ENCODE assay signal across 8 cellular contexts in genomic region chr3:139388961-139389551, GRCh38. TPM values are rescaled to one million over a fixed set of nuclear protein-coding genes. Genes with fewer than 3 reads are reported as not detected.
DNase-seq lines count a peak whose midpoint lies in the region; ATAC-seq, FAIRE-seq and TF ChIP-seq lines count a peak whose summit lies in the region.

No MANE protein-coding gene starts in this region.

- DNase-seq in BJ (ENCODE audit: low read depth) (no peak), right atrium auricular region (ENCODE audit: low spot score) (no peak), small intestine (peak; percentile 38), NCI-H2227 (lab: John Stamatoyannopoulos, UW; ENCODE audit: unreplicated experiment) (no peak), NCI-H748 (lab: John Stamatoyannopoulos, UW; ENCODE audit: unreplicated experiment) (no peak)
- DNase-seq in activated T-helper 2 cell treated with anti-CD3 and anti-CD28 coated beads, Interferon-gamma antibody, Interleukin-2, Interleukin-4, amounts not matched to agents 10 μg/mL and 5 μg/mL and 100 μg/mL, durations not matched to agents 14 hours and 24 hours and 36 hours (ENCODE audit: low spot score) = no peak

- H3K27me3 ChIP-seq in BJ (ENCODE audit: control insufficient read depth, insufficient read depth, low read length) (no peaks in the 10 kb centered on the region; the same call in 1 of the 2 replicates), HUES48 (ENCODE audit: control insufficient read depth, insufficient read depth, low read length) (no peaks in the 10 kb centered on the region), right atrium auricular region (no peaks in the 10 kb centered on the region), small intestine (ENCODE audit: control insufficient read depth in 2 of 2, insufficient read depth in 2 of 2, low read length in 2 of 2) (no peaks in the 10 kb centered on the region)

- CTCF ChIA-PET in BJ (lab: Yijun Ruan, JAX) = interaction anchor here (3.3 kb wide), 1 partner anchor 39 kb away, joined by 11 read pairs; no protein-coding TSS in a partner anchor

- peaks cover 37% of the 10 kb centered on the region for H3K4me1 Mint-ChIP-seq in activated T-helper 2 cell treated with anti-CD3 and anti-CD28 coated beads, Interferon-gamma antibody, Interleukin-2, Interleukin-4, amounts not matched to agents 10 μg/mL and 5 μg/mL and 100 μg/mL, durations not matched to agents 14 hours and 24 hours and 36 hours (ENCODE audit: low read depth)

- H3K9ac ChIP-seq in HUES48 (ENCODE audit: low read depth, low read length) = peak overlapping the region; percentile 85

- no peak for FAIRE-seq in small intestine (lab: Jason Lieb, UNC)

- H3K27me3 Mint-ChIP-seq in activated T-helper 2 cell treated with anti-CD3 and anti-CD28 coated beads, Interferon-gamma antibody, Interleukin-2, Interleukin-4, amounts not matched to agents 10 μg/mL and 5 μg/mL and 100 μg/mL, durations not matched to agents 14 hours and 24 hours and 36 hours (ENCODE audit: low read depth) = peaks cover 3% of the 10 kb centered on the region

- H3K36me3 Mint-ChIP-seq in activated T-helper 2 cell treated with anti-CD3 and anti-CD28 coated beads, Interferon-gamma antibody, Interleukin-2, Interleukin-4, amounts not matched to agents 10 μg/mL and 5 μg/mL and 100 μg/mL, durations not matched to agents 14 hours and 24 hours and 36 hours (ENCODE audit: low read depth) = peaks cover 17% of the 10 kb centered on the region

- POLR2A ChIA-PET in BJ (lab: Charles Lee) = no interaction called here

- H3K4me1 ChIP-seq in HUES48 (ENCODE audit: control insufficient read depth, insufficient read depth, low read length) (no peaks in the 10 kb centered on the region; the same call in 1 of the 2 replicates), right atrium auricular region (peaks cover 0 to 47% of the 10 kb centered on the region in 2 donors), small intestine (ENCODE audit: control insufficient read depth in 2 of 2, insufficient read depth in 1 of 2, low read depth in 1 of 2, low read length in 1 of 2) (peaks cover 0 to 8% of the 10 kb centered on the region in 2 donors)

- H3K36me3 ChIP-seq in BJ (ENCODE audit: control insufficient read depth, insufficient read depth, low read length) = no peaks in the 10 kb centered on the region
- H3K36me3 ChIP-seq in HUES48 (ENCODE audit: control insufficient read depth, insufficient read depth, low read length) = peaks cover 9% of the 10 kb centered on the region; the same call in 1 of the 2 replicates
- no peaks in the 10 kb centered on the region for H3K36me3 ChIP-seq in right atrium auricular region
- no peaks in the 10 kb centered on the region for H3K36me3 ChIP-seq in small intestine (ENCODE audit: control insufficient read depth in 2 of 2, insufficient read depth in 2 of 2, low read length in 2 of 2)

- ATAC-seq in GM19328 (IDR thresholded peaks at IDR 0.05; ENCODE audit: unreplicated experiment) = peak; percentile 31

- intact Hi-C loops in activated T-helper 2 cell treated with anti-CD3 and anti-CD28 coated beads, Interferon-gamma antibody, Interleukin-2, Interleukin-4, amounts not matched to agents 10 μg/mL and 5 μg/mL and 100 μg/mL, durations not matched to agents 14 hours and 24 hours and 36 hours (cut with micrococcal nuclease) = loop anchor here (1.0 to 5.0 kb wide), 4 partner anchors 30 to 474 kb away; partner anchors contain the start of gene NMNAT3

- H3K9me3 ChIP-seq in HUES48 (ENCODE audit: control insufficient read depth, insufficient read depth, low read length) (no peaks in the 10 kb centered on the region), right atrium auricular region (no peaks in the 10 kb centered on the region), small intestine (ENCODE audit: control insufficient read depth, low read depth) (no peaks in the 10 kb centered on the region)

- H3K4me3 ChIP-seq in BJ (ENCODE audit: low read depth, low read length) = peak overlapping the region; percentile 73
- H3K4me3 ChIP-seq in HUES48 (ENCODE audit: low read depth, low read length) = peak overlapping the region; percentile 91
- H3K4me3 ChIP-seq in right atrium auricular region = peak overlapping the region; percentile 86 to 95
- H3K4me3 ChIP-seq in small intestine (ENCODE audit: low read depth in 1 of 2, low read length in 2 of 2) = peak overlapping the region; percentile 90 to 94

- H3K27ac Mint-ChIP-seq in activated T-helper 2 cell treated with anti-CD3 and anti-CD28 coated beads, Interferon-gamma antibody, Interleukin-2, Interleukin-4, amounts not matched to agents 10 μg/mL and 5 μg/mL and 100 μg/mL, durations not matched to agents 14 hours and 24 hours and 36 hours = peak overlapping the region; percentile 98

- 0% methylated on average over 21 of the region's 21 CpGs for WGBS in small intestine, 3 donors

- H3K27ac ChIP-seq in HUES48 (ENCODE audit: low read depth, low read length) = peak overlapping the region; percentile 96
- H3K27ac ChIP-seq in right atrium auricular region = peak overlapping the region; percentile 95 to 96
- H3K27ac ChIP-seq in small intestine (ENCODE audit: low read depth in 1 of 2, low read length in 1 of 2) = peak overlapping the region; percentile 76 to 97

- peak overlapping the region; percentile 97 for H3K4me3 Mint-ChIP-seq in activated T-helper 2 cell treated with anti-CD3 and anti-CD28 coated beads, Interferon-gamma antibody, Interleukin-2, Interleukin-4, amounts not matched to agents 10 μg/mL and 5 μg/mL and 100 μg/mL, durations not matched to agents 14 hours and 24 hours and 36 hours (ENCODE audit: low read depth)

- H3K9me3 Mint-ChIP-seq in activated T-helper 2 cell treated with anti-CD3 and anti-CD28 coated beads, Interferon-gamma antibody, Interleukin-2, Interleukin-4, amounts not matched to agents 10 μg/mL and 5 μg/mL and 100 μg/mL, durations not matched to agents 14 hours and 24 hours and 36 hours = no peaks in the 10 kb centered on the region

- TF ChIP-seq CTCF in BJ (IDR thresholded peaks at IDR 0.05; ENCODE audit: insufficient read depth, low read depth, low read length) = no peak
- no peak for TF ChIP-seq CTCF in right atrium auricular region (IDR thresholded peaks at IDR 0.05)

RNA-seq across cellular contexts. Expression of gene COPB2, which starts 0.4 kb away (rescaled TPM):
- polyA plus RNA-seq in BJ (2011; rRNA removed) = 112 and 212 TPM in 2 replicates
- polyA minus RNA-seq in BJ (2011; rRNA and poly(A)+ RNA removed) = 105 and 130 TPM in 2 replicates
- 119 and 120 TPM in 2 replicates for total RNA-seq in activated T-helper 2 cell treated with anti-CD3 and anti-CD28 coated beads, Interferon-gamma antibody, Interleukin-2, Interleukin-4, amounts not matched to agents 10 μg/mL and 5 μg/mL and 100 μg/mL, durations not matched to agents 14 hours and 24 hours and 36 hours
- total RNA-seq in right atrium auricular region = 10 to 100 TPM; 53.4 to 65.8 TPM
- polyA plus RNA-seq in small intestine = 10 to 100 TPM; 53.5 to 73.6 (median 61.4) TPM

RNA-seq across cellular contexts. Expression of gene MRPS22, which starts 45.2 kb away (rescaled TPM):
- polyA plus RNA-seq in BJ (2011; rRNA removed) = 38.2 and 58.3 TPM in 2 replicates
- 16.3 and 17.0 TPM in 2 replicates for polyA minus RNA-seq in BJ (2011; rRNA and poly(A)+ RNA removed)
- total RNA-seq in activated T-helper 2 cell treated with anti-CD3 and anti-CD28 coated beads, Interferon-gamma antibody, Interleukin-2, Interleukin-4, amounts not matched to agents 10 μg/mL and 5 μg/mL and 100 μg/mL, durations not matched to agents 14 hours and 24 hours and 36 hours = 51.2 and 51.9 TPM in 2 replicates
- total RNA-seq in right atrium auricular region = 10 to 100 TPM; 46.9 to 78.2 TPM
- 10 to 100 TPM; 62.8 to 75.9 (median 68.4) TPM for polyA plus RNA-seq in small intestine
